9 cellular contexts compared by ENCODE assay signal in genomic region chr12:113862570-113863454, GRCh38.
DNase-seq lines count a peak whose midpoint lies in the region; FAIRE-seq and TF ChIP-seq lines count a peak whose summit lies in the region.
"Had no signal": no experiment of that assay in that cellular context is flagged by ENCODE, and none has a peak within 500 bp of the region (broad histone marks: within the 10 kb centered on the region; RNA-seq: fewer than 3 reads in every experiment).

No MANE protein-coding gene starts in this region.

- no peak overlapping the region for H2AFZ ChIP-seq in astrocyte (ENCODE audit: low read depth, low read length)

- no peaks in the 10 kb centered on the region for H3K27me3 Mint-ChIP-seq in astrocyte (ENCODE audit: low read depth, unreplicated experiment)
- H3K27me3 Mint-ChIP-seq in nephron progenitor cell (ENCODE audit: low read depth, poor library complexity): peaks cover 4% of the 10 kb centered on the region

- POLR2A ChIA-PET in GM10248 (lab: Yijun Ruan, JAX): no interaction called here

- H3K9me3 ChIP-seq in astrocyte (ENCODE audit: insufficient read depth, low read depth, low read length): no peaks in the 10 kb centered on the region

- TF ChIP-seq CTCF in GM10248 (IDR thresholded peaks at IDR 0.05; ENCODE audit: control extremely low read depth, extremely low read depth, low read depth, missing control alignments) (no peak), astrocyte (IDR thresholded peaks at IDR 0.05; ENCODE audit: insufficient read depth, low read depth, low read length) (no peak), nephron progenitor cell (IDR thresholded peaks at IDR 0.05) (no peak)

- peak overlapping the region; percentile 84 for H3K4me2 ChIP-seq in astrocyte (ENCODE audit: low read length)

- DNase-seq in GM10248 (ENCODE audit: extremely low spot score): peak; percentile 59
- DNase-seq in NCI-H1436 (lab: John Stamatoyannopoulos, UW): peak; percentile 72
- peak; percentile 93 for DNase-seq in astrocyte (ENCODE audit: low read depth)
- DNase-seq in nephron progenitor cell: no peak
- no peak for DNase-seq in NCI-H526 (lab: John Stamatoyannopoulos, UW)
- DNase-seq in superior temporal gyrus (ENCODE audit: extremely low spot score): no peak
- DNase-seq in NCI-H345 (lab: John Stamatoyannopoulos, UW): no peak
- no peak for DNase-seq in NK-92 treated with Interleukin-12 subunit alpha and Interleukin-12 subunit beta, amount 100 ng/mL, for 24 hours (lab: John Stamatoyannopoulos, UW)
- DNase-seq: SW 1271 had no signal

- H3K4me3 ChIP-seq in astrocyte (ENCODE audit: insufficient read depth, low read depth, low read length): peak overlapping the region; percentile 33

- FAIRE-seq in astrocyte (lab: Jason Lieb, UNC): peak; percentile 56

- H3K36me3 Mint-ChIP-seq in astrocyte (ENCODE audit: low read depth, unreplicated experiment): peaks cover 8% of the 10 kb centered on the region
- H3K36me3 Mint-ChIP-seq in nephron progenitor cell (ENCODE audit: low read depth): peaks cover 6% of the 10 kb centered on the region

- peak overlapping the region; percentile 59 for H3K27ac ChIP-seq in astrocyte (ENCODE audit: low read depth, low read length)

- peaks cover 32% of the 10 kb centered on the region for H3K4me1 ChIP-seq in astrocyte (ENCODE audit: insufficient read depth, low read length)

- H3K4me1 Mint-ChIP-seq in astrocyte (ENCODE audit: low read depth, unreplicated experiment) (peaks cover 38% of the 10 kb centered on the region), nephron progenitor cell (peaks cover 54% of the 10 kb centered on the region)

- H3K9me3 Mint-ChIP-seq in astrocyte (ENCODE audit: unreplicated experiment) (peaks cover 2% of the 10 kb centered on the region), nephron progenitor cell (no peaks in the 10 kb centered on the region)

- no peaks in the 10 kb centered on the region for H3K27me3 ChIP-seq in astrocyte (ENCODE audit: insufficient read depth, low read length)

- H3K27ac Mint-ChIP-seq in astrocyte (ENCODE audit: unreplicated experiment): peak overlapping the region; percentile 93
- H3K27ac Mint-ChIP-seq in nephron progenitor cell: peak overlapping the region; percentile 48

- no peaks in the 10 kb centered on the region for H3K79me2 ChIP-seq in astrocyte (ENCODE audit: insufficient read depth, low read length)

- peaks cover 2% of the 10 kb centered on the region for H3K36me3 ChIP-seq in astrocyte (ENCODE audit: insufficient read depth, low read length)

- peak overlapping the region; percentile 68 for H3K9ac ChIP-seq in astrocyte (ENCODE audit: low read length)

- no peaks in the 10 kb centered on the region for H4K20me1 ChIP-seq in astrocyte (ENCODE audit: insufficient read depth, low read length)

- CTCF ChIA-PET in GM10248 (lab: Yijun Ruan, JAX): interaction anchor here (0.9 to 1.7 kb wide), 6 partner anchors 8 to 50 kb away, joined by 3 to 6 read pairs (median 4); no protein-coding TSS in a partner anchor

- H3K4me3 Mint-ChIP-seq in astrocyte (ENCODE audit: unreplicated experiment): no peak overlapping the region
- peak overlapping the region; percentile 8 for H3K4me3 Mint-ChIP-seq in nephron progenitor cell

Comparison
In these comparisons a context has a peak if more than half of its experiments do, and no peak if none do; other contexts are left out.
1. DNase-seq: peak in GM10248 (single experiment), NCI-H1436 (single experiment) and astrocyte (single experiment); none in nephron progenitor cell (single experiment), NCI-H526 (0 of 2), superior temporal gyrus (single experiment), NCI-H345 (single experiment) and NK-92 treated with Interleukin-12 subunit alpha and Interleukin-12 subunit beta, amount 100 ng/mL, for 24 hours (single experiment).